Comparison of ENCODE assay signal across 8 cellular contexts in genomic region chr12:2890388-2891239, GRCh38. TPM values are rescaled to one million over a fixed set of nuclear protein-coding genes. Genes with fewer than 3 reads are reported as not detected.
DNase-seq lines count a peak whose midpoint lies in the region; TF ChIP-seq lines count a peak whose summit lies in the region.

A gene with protein sequence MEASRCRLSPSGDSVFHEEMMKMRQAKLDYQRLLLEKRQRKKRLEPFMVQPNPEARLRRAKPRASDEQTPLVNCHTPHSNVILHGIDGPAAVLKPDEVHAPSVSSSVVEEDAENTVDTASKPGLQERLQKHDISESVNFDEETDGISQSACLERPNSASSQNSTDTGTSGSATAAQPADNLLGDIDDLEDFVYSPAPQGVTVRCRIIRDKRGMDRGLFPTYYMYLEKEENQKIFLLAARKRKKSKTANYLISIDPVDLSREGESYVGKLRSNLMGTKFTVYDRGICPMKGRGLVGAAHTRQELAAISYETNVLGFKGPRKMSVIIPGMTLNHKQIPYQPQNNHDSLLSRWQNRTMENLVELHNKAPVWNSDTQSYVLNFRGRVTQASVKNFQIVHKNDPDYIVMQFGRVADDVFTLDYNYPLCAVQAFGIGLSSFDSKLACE (plus strand): TSS chr12:2890891. CDS start chr12:2890948, 57 bp downstream.

- H3K36me3 ChIP-seq in suprapubic skin: peaks cover 3% of the 10 kb centered on the region

- no peaks in the 10 kb centered on the region for H3K27me3 Mint-ChIP-seq in activated naive CD4-positive, alpha-beta T cell treated with anti-CD3 and anti-CD28 coated beads, Interleukin-2, amount 50 U/mL, for 24 hours

- H3K27ac ChIP-seq in suprapubic skin: peak within 1 kb of the TSS; percentile 95

- H3K4me1 Mint-ChIP-seq in activated naive CD4-positive, alpha-beta T cell treated with anti-CD3 and anti-CD28 coated beads, Interleukin-2, amount 50 U/mL, for 24 hours: peaks cover 31% of the 10 kb centered on the region

- H3K9me3 Mint-ChIP-seq in activated naive CD4-positive, alpha-beta T cell treated with anti-CD3 and anti-CD28 coated beads, Interleukin-2, amount 50 U/mL, for 24 hours: no peaks in the 10 kb centered on the region

- peak within 1 kb of the TSS; percentile 87 for H3K4me3 ChIP-seq in suprapubic skin

- H3K27ac Mint-ChIP-seq in activated naive CD4-positive, alpha-beta T cell treated with anti-CD3 and anti-CD28 coated beads, Interleukin-2, amount 50 U/mL, for 24 hours: peak within 1 kb of the TSS; percentile 87

- H3K4me1 ChIP-seq in suprapubic skin: peaks cover 33% of the 10 kb centered on the region

- no peaks in the 10 kb centered on the region for H3K36me3 Mint-ChIP-seq in activated naive CD4-positive, alpha-beta T cell treated with anti-CD3 and anti-CD28 coated beads, Interleukin-2, amount 50 U/mL, for 24 hours

- WGBS in suprapubic skin: 0% methylated on average over 34 of the region's 83 CpGs

- H3K9me3 ChIP-seq in suprapubic skin: no peaks in the 10 kb centered on the region

- no peak for TF ChIP-seq CTCF in suprapubic skin (IDR thresholded peaks at IDR 0.05)

- POLR2A ChIA-PET in HEK293T (lab: Yijun Ruan, JAX): interaction anchor here (0.6 to 2.3 kb wide), 15 partner anchors 10 to 250 kb away, joined by 3 to 23 read pairs (median 4); partner anchors contain the start of genes FOXM1 and RHNO1

- peak; percentile 79 for DNase-seq in GM04503 (ENCODE audit: low read depth)
- DNase-seq in HEK293T (ENCODE audit: extremely low spot score): peak; percentile 95
- DNase-seq in MV-4-11 (lab: John Stamatoyannopoulos, UW): peak; percentile 94
- DNase-seq in SK-N-DZ (ENCODE audit: low spot score): peak; percentile 99
- peak; percentile 98 for DNase-seq in globus pallidus (ENCODE audit: low spot score)
- DNase-seq in nucleus accumbens (lab: John Stamatoyannopoulos, UW): peak; percentile 87 to 100 (median 99)
- DNase-seq in suprapubic skin (ENCODE audit: low spot score in 2 of 2): peak; percentile 100

- peak in 1 of 2 donors; percentile 83 for TF ChIP-seq POLR2A in suprapubic skin (IDR thresholded peaks at IDR 0.05)

- H3K27me3 ChIP-seq in suprapubic skin: no peaks in the 10 kb centered on the region

- CTCF ChIA-PET in HEK293T (lab: Yijun Ruan, JAX): interaction anchor here (0.6 to 1.3 kb wide), 2 partner anchors 54 to 231 kb away, joined by 4 to 5 read pairs; no protein-coding TSS in a partner anchor

- no peak for TF ChIP-seq EP300 in suprapubic skin (IDR thresholded peaks at IDR 0.05)

- peak within 1 kb of the TSS; percentile 94 for H3K4me3 Mint-ChIP-seq in activated naive CD4-positive, alpha-beta T cell treated with anti-CD3 and anti-CD28 coated beads, Interleukin-2, amount 50 U/mL, for 24 hours

TF ChIP-seq in HEK293T, 16 proteins besides CTCF, POLR2A, EP300 and RAD21:
- TF ChIP-seq HDGF (IDR thresholded peaks at IDR 0.05; ENCODE audit: borderline replicate concordance) (no peak), L3MBTL2 (conservative IDR thresholded peaks at IDR 0.05) (peak; percentile 97)
- TF ChIP-seq, protein P1, sequence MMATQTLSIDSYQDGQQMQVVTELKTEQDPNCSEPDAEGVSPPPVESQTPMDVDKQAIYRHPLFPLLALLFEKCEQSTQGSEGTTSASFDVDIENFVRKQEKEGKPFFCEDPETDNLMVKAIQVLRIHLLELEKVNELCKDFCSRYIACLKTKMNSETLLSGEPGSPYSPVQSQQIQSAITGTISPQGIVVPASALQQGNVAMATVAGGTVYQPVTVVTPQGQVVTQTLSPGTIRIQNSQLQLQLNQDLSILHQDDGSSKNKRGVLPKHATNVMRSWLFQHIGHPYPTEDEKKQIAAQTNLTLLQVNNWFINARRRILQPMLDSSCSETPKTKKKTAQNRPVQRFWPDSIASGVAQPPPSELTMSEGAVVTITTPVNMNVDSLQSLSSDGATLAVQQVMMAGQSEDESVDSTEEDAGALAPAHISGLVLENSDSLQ (IDR thresholded peaks at IDR 0.05): peak; percentile 52; the same call in 1 of the 2 replicates

RNA-seq across cellular contexts. Expression of the gene that starts here (rescaled TPM):
- polyA plus RNA-seq in SK-N-DZ (2014; cell fraction: cytosol; rRNA removed): 39.8 and 41.1 TPM in 2 replicates
- 23.3 and 24.8 TPM in 2 replicates for polyA plus RNA-seq in SK-N-DZ (2014; cell fraction: nucleus; rRNA removed)
- total RNA-seq in suprapubic skin: 10 to 100 TPM; 21.0 to 55.8 (median 35.6) TPM

Comparison
In these comparisons a context has a peak if more than half of its experiments do, and no peak if none do; other contexts are left out.
1. Peak in every context shown above with its lines: DNase-seq, H3K4me3 ChIP-seq and H3K27ac ChIP-seq.